Comparison of ENCODE assay signal across 19 cellular contexts in the genomic region with DNA sequence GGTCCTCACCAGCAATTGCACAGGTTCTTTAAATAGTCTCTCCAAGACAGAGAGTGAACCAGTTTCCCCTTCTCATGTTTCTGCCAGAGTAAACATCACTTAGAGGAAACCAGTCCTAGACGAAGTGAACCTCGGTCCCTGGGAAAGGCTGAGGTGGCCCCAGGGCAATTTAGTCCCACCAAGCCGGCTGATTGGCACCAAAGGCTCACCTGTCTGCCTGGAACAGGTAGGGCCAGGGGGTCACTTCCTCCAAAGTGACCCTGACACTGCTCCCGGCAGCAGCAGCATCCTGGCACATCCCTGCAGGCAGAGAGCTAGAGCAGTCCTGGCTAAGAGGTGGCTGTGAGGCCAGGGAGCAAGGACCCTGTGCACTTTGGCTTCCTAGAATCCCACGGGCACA.
"Had no signal": no experiment of that assay in that cellular context is flagged by ENCODE, and none has a peak within 500 bp of the region (broad histone marks: within the 10 kb centered on the region; RNA-seq: fewer than 3 reads in every experiment).

No MANE protein-coding gene starts in this region.

- DNase-seq: activated B cell treated with CpG ODN at 0.5 μM for 24 hours; activated CD4-positive, alpha-beta T cell treated with anti-CD3 and anti-CD28 coated beads for 36 hours; activated CD4-positive, alpha-beta T cell treated with anti-CD3 and anti-CD28 coated beads, Interleukin-2, amount 50 U/mL, for 4 hours; activated gamma-delta T cell treated with Interleukin-2 at 50 U/mL for 16 hours; activated naive CD4-positive, alpha-beta T cell treated with anti-CD3 and anti-CD28 coated beads, Interleukin-2, amount 50 U/mL, for 16 hours; amniotic stem cell; brain microvascular endothelial cell; caudate nucleus; cortex of kidney; foreskin fibroblast; heart right ventricle; left lung; lower lobe of right lung; mesendoderm; natural killer cell; stimulated activated CD4-positive, alpha-beta T cell treated with anti-CD3 and anti-CD28 coated beads, Interleukin-12 subunit alpha, Interleukin-12 subunit beta, amount 100 ng/mL, for 4 hours; stimulated activated CD4-positive, alpha-beta T cell treated with anti-CD3 and anti-CD28 coated beads, Interleukin-4, amount 100 ng/mL, for 1 hour; T-cell; trophoblast cell had no signal
